In the genomic region with DNA sequence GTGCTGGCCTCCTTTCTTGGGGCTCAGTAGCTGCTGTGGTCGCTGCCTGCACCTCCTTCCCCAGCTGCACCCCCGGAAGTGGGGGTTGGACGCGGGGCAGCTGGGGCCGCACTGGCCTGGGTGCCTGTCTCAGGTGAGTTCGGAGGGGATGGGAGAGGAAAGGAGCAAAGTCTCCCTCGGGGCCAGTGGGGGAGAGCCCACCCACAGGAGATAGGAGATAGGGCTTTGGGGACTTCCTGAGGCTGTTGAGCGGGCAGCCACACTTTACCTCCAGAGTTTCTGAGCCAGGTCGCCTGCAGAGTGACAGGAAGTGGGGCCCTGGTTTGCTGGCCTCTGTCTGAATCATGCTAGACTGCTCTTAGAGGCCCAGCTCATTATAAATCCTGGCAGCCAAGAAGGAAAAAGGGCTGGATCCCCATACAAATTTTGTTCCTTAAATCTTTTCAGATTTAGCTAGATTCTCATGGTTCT, we compare ENCODE assay signal across 8 cellular contexts. TPM values are rescaled to one million over a fixed set of nuclear protein-coding genes. Genes with fewer than 3 reads are reported as not detected.
DNase-seq lines count a peak whose midpoint lies in the region; ATAC-seq and TF ChIP-seq lines count a peak whose summit lies in the region.

No MANE protein-coding gene starts in this region.

- TF ChIP-seq CTCF in upper lobe of right lung (IDR thresholded peaks at IDR 0.05): no peak

- DNase-seq in NK-92 treated with Interleukin-12 subunit alpha and Interleukin-12 subunit beta, amount 100 ng/mL, for 24 hours (lab: John Stamatoyannopoulos, UW): peak; percentile 64
- DNase-seq in NK-92 (lab: John Stamatoyannopoulos, UW; ENCODE audit: unreplicated experiment) (no peak), T-helper 1 cell (peak in 3 of 5 donors; percentile 42 to 65 (median 50)), upper lobe of right lung (no peak), NCI-H526 treated with DMSO at 0.1 percent for 48 hours (lab: John Stamatoyannopoulos, UW) (no peak), NCI-H1436 treated with DMSO at 0.1 percent for 48 hours (lab: John Stamatoyannopoulos, UW) (no peak)
- DNase-seq in effector CD4-positive, alpha-beta T cell: peak; percentile 40

- intact Hi-C loops in upper lobe of right lung (cut with DNase I): no loop called here

- H3K4me3 ChIP-seq in upper lobe of right lung: no peak overlapping the region

- peaks cover 25% of the 10 kb centered on the region for H3K4me1 ChIP-seq in upper lobe of right lung

- H3K27me3 ChIP-seq in upper lobe of right lung: no peaks in the 10 kb centered on the region

- H3K36me3 ChIP-seq in upper lobe of right lung: no peaks in the 10 kb centered on the region

- H3K9me3 ChIP-seq in upper lobe of right lung: no peaks in the 10 kb centered on the region

- peak; percentile 32 for ATAC-seq in HG03060 (IDR thresholded peaks at IDR 0.05; ENCODE audit: low read depth, unreplicated experiment)
- ATAC-seq in upper lobe of right lung: peak; percentile 12

- H3K27ac ChIP-seq in upper lobe of right lung: peak overlapping the region; percentile 15

RNA-seq across cellular contexts. Expression of gene MBP, which starts 8.1 kb away (rescaled TPM):
- total RNA-seq in upper lobe of right lung: 78.9 TPM

Comparison
In these comparisons a context has a peak if more than half of its experiments do, and no peak if none do; other contexts are left out.
1. DNase-seq: peak in NK-92 treated with Interleukin-12 subunit alpha and Interleukin-12 subunit beta, amount 100 ng/mL, for 24 hours (single experiment), T-helper 1 cell (3 of 5) and effector CD4-positive, alpha-beta T cell (single experiment); none in NK-92 (single experiment), upper lobe of right lung (single experiment), NCI-H526 treated with DMSO at 0.1 percent for 48 hours (single experiment) and NCI-H1436 treated with DMSO at 0.1 percent for 48 hours (single experiment).